1 cellular context compared by ENCODE assay signal in the genomic region with DNA sequence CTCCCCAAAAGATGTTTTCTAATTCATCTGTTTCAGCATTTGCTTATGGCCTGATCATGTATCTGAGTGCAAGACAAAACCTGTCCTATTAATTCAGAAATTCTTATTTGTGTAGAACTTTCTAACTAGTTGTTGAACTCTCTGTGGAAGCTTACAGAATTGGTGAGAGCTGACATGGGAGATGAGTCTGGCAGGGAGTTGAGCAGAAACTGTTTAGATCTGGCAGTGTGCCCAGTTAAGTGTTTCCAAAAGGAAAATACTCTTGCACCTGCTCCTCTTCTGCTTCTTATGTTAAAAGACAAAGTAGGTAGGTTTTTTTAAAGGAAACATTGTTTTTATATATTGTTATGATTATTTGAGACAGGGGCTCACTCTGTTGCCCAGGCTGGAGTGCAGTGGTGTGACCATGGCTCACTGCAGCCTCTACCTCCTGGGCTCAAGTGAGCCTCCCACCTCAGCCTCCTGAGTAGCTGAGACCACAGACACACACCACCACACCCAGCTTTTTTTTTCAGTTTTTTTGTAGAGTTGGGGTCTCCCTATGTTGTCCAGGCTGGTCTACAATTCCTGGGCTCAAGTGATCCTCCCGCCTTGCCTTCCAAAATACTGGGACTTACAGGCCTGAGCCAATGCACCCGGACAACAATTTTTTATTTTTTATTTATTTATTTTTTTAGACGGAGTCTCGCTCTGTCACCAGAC.
TF ChIP-seq lines count a peak whose summit lies in the region.

No MANE protein-coding gene starts in this region.

TF ChIP-seq in IMR-90, 13 proteins besides CTCF, POLR2A, EP300 and RAD21:
- TF ChIP-seq MAZ (IDR thresholded peaks at IDR 0.05; ENCODE audit: borderline replicate concordance, low read depth, low read length) = no peak
